In genomic region chr14:63562414-63562813, GRCh38 we compare ENCODE assay signal across 23 cellular contexts. TPM values are rescaled to one million over a fixed set of nuclear protein-coding genes. Genes with fewer than 3 reads are reported as not detected.
A peak's percentile ranks its signal among the peaks of the same experiment; 100 is the strongest.
DNase-seq lines count a peak whose midpoint lies in the region; ATAC-seq, FAIRE-seq and TF ChIP-seq lines count a peak whose summit lies in the region.
"Had no signal": no experiment of that assay in that cellular context is flagged by ENCODE, and none has a peak within 500 bp of the region (broad histone marks: within the 10 kb centered on the region; RNA-seq: fewer than 3 reads in every experiment).

No MANE protein-coding gene starts in this region.

- no peaks in the 10 kb centered on the region for H3K9me3 ChIP-seq in H9 (ENCODE audit: control insufficient read depth, low read depth, low read length)
- H3K9me3 ChIP-seq in BE2C, result no peaks in the 10 kb centered on the region
- H3K9me3 ChIP-seq: BLaER1 treated with 17β-estradiol and CSF1 and Interleukin-3, amounts not matched to agents 10 nM and 100 nM; SJCRH30 had no signal

- no peaks in the 10 kb centered on the region for H3K36me3 ChIP-seq in bronchial epithelial cell (ENCODE audit: control insufficient read depth, insufficient read depth, low read length)
- H3K36me3 ChIP-seq in BE2C, result no peaks in the 10 kb centered on the region
- H3K36me3 ChIP-seq: BLaER1 treated with 17β-estradiol and CSF1 and Interleukin-3, amounts not matched to agents 10 nM and 100 nM; SJCRH30 had no signal

- H3K9ac ChIP-seq in H9 (ENCODE audit: extremely low read depth, insufficient read length, low read length), result no peak overlapping the region
- H3K9ac ChIP-seq: BLaER1 treated with 17β-estradiol and CSF1 and Interleukin-3, amounts not matched to agents 10 nM and 100 nM had no signal

- H2BK12ac ChIP-seq in H9 (ENCODE audit: insufficient read length, low read depth, low read length), result no peak overlapping the region

- FAIRE-seq in H54 (lab: Jason Lieb, UNC), result peak; percentile 57
- no peak for FAIRE-seq in bronchial epithelial cell (lab: Jason Lieb, UNC)
- FAIRE-seq: D721Med, GM12892, GM18507, H1, HepG2 had no signal

- no peak overlapping the region for H2BK120ac ChIP-seq in H9 (ENCODE audit: low read depth, low read length, poor library complexity, severe bottlenecking)

- no peak for TF ChIP-seq POLR2A in H54 (IDR thresholded peaks at IDR 0.05; ENCODE audit: low read depth, low read length)

- H3K14ac ChIP-seq in H9 (ENCODE audit: insufficient read depth, low read length), result no peak overlapping the region

- no peaks in the 10 kb centered on the region for H3K9me3 Mint-ChIP-seq in H9
- H3K9me3 Mint-ChIP-seq: CD8-positive, alpha-beta T cell had no signal

- no peaks in the 10 kb centered on the region for H3K4me1 Mint-ChIP-seq in H9

- H3K36me3 Mint-ChIP-seq in H9 (ENCODE audit: insufficient read depth in 1 of 3, low read depth in 3 of 3), result no peaks in the 10 kb centered on the region
- H3K36me3 Mint-ChIP-seq: CD8-positive, alpha-beta T cell had no signal

- no peak overlapping the region for H2AK5ac ChIP-seq in H9 (ENCODE audit: insufficient read length, low read length)

- H3K27ac Mint-ChIP-seq in H9, result no peak overlapping the region
- H3K27ac Mint-ChIP-seq: CD8-positive, alpha-beta T cell had no signal

- no peak overlapping the region for H4K5ac ChIP-seq in H9 (ENCODE audit: insufficient read length, low read depth, low read length)

- H3K27me3 ChIP-seq in bronchial epithelial cell (ENCODE audit: control insufficient read depth, insufficient read depth, low read length) (no peaks in the 10 kb centered on the region), H9 (ENCODE audit: insufficient read depth, low read length) (no peaks in the 10 kb centered on the region), BE2C (no peaks in the 10 kb centered on the region)
- H3K27me3 ChIP-seq: BLaER1 treated with 17β-estradiol and CSF1 and Interleukin-3, amounts not matched to agents 10 nM and 100 nM; SJCRH30 had no signal

- H2BK5ac ChIP-seq in H9 (ENCODE audit: insufficient read length, low read length), result no peak overlapping the region

- H3K4me1 ChIP-seq in H9 (ENCODE audit: insufficient read depth, low read length) (no peaks in the 10 kb centered on the region), BE2C (peaks cover 3% of the 10 kb centered on the region)
- H3K4me1 ChIP-seq: SJCRH30 had no signal

- no peaks in the 10 kb centered on the region for H3K79me2 ChIP-seq in H9 (ENCODE audit: insufficient read depth, low read length)

- no peaks in the 10 kb centered on the region for H3K79me1 ChIP-seq in H9 (ENCODE audit: insufficient read depth, low read depth, low read length, poor library complexity, severe bottlenecking)

- no peak for DNase-seq in H54 (ENCODE audit: insufficient read length, low spot score)
- peak; percentile 84 for DNase-seq in NCI-H226
- peak; percentile 50 for DNase-seq in bronchial epithelial cell (ENCODE audit: low read depth)
- peak; percentile 50 for DNase-seq in iris pigment epithelial cell (ENCODE audit: low read depth)
- no peak for DNase-seq in H9
- no peak for DNase-seq in BE2C
- DNase-seq: CD8-positive, alpha-beta T cell; DMS79; KBM-7; NCI-H1092 treated with DMSO at 0.1 percent for 48 hours; NCI-H146; NCI-H2029 treated with DMSO at 0.1 percent for 48 hours; NCI-H510A; NCI-H774; SJCRH30 had no signal

- TF ChIP-seq CTCF in bronchial epithelial cell (IDR thresholded peaks at IDR 0.05; ENCODE audit: insufficient read depth, low read length, severe bottlenecking) (no peak), H9 (conservative IDR thresholded peaks at IDR 0.05) (no peak), BE2C (IDR thresholded peaks at IDR 0.05; ENCODE audit: low read depth, low read length) (no peak)

- no peak overlapping the region for H4K8ac ChIP-seq in H9 (replicated peaks; ENCODE audit: insufficient read length, low read depth, low read length)

- no peaks in the 10 kb centered on the region for H3K23me2 ChIP-seq in H9 (ENCODE audit: insufficient read length, low read depth, low read length, poor library complexity, severe bottlenecking)

- H2BK20ac ChIP-seq in H9 (ENCODE audit: low read depth, low read length, poor library complexity, severe bottlenecking), result no peak overlapping the region

- H3K23ac ChIP-seq in H9 (ENCODE audit: insufficient read length, low read depth, low read length), result no peak overlapping the region

- H3K27me3 Mint-ChIP-seq in H9 (ENCODE audit: low read depth), result peaks cover 3% of the 10 kb centered on the region; the same call in 1 of the 2 replicates

- H3T11ph ChIP-seq in H9 (ENCODE audit: low read length), result no peak overlapping the region

- no peak overlapping the region for H3K4me3 Mint-ChIP-seq in H9
- H3K4me3 Mint-ChIP-seq: CD8-positive, alpha-beta T cell had no signal

- no peak overlapping the region for H3K4ac ChIP-seq in H9 (ENCODE audit: low read depth, low read length)

- no peak overlapping the region for H3K56ac ChIP-seq in H9 (ENCODE audit: insufficient read length, low read depth, low read length)

- H2BK15ac ChIP-seq in H9 (ENCODE audit: low read depth, low read length), result no peak overlapping the region

- no peak overlapping the region for H3K27ac ChIP-seq in H9 (ENCODE audit: insufficient read length, low read depth, low read length)
- H3K27ac ChIP-seq: BLaER1 treated with 17β-estradiol and CSF1 and Interleukin-3, amounts not matched to agents 10 nM and 100 nM; RWPE1; SJCRH30 had no signal

- no peak overlapping the region for H3K18ac ChIP-seq in H9 (ENCODE audit: insufficient read length, low read depth, low read length)

- no CpG with 5 or more reads among the region's 3 CpGs for WGBS in H9 (ENCODE audit: extremely low coverage, insufficient read length, low lambda C conversion rate)

- no peak overlapping the region for H3K4me2 ChIP-seq in H9 (ENCODE audit: insufficient read depth, insufficient read length, low read length)

- no peaks in the 10 kb centered on the region for H4K20me1 ChIP-seq in H9 (ENCODE audit: control insufficient read depth, insufficient read depth, insufficient read length)
- H4K20me1 ChIP-seq: BLaER1 treated with 17β-estradiol and CSF1 and Interleukin-3, amounts not matched to agents 10 nM and 100 nM had no signal

- H3K4me3 ChIP-seq in bronchial epithelial cell (ENCODE audit: low read depth, low read length) (no peak overlapping the region), BE2C (ENCODE audit: low read depth, low read length) (no peak overlapping the region)
- H3K4me3 ChIP-seq: BLaER1 treated with 17β-estradiol and CSF1 and Interleukin-3, amounts not matched to agents 10 nM and 100 nM; SJCRH30 had no signal

- H4K91ac ChIP-seq in H9 (ENCODE audit: insufficient read length, low read depth, low read length), result no peak overlapping the region

- H2AFZ ChIP-seq in H9 (ENCODE audit: low read length), result no peak overlapping the region

- ATAC-seq in GM18868 (IDR thresholded peaks at IDR 0.05; ENCODE audit: unreplicated experiment), result no peak
- ATAC-seq: CD8-positive, alpha-beta T cell; HepG2 had no signal

RNA-seq across cellular contexts. Expression of gene PPP2R5E, which starts 19.2 kb away (rescaled TPM):
- total RNA-seq in bronchial epithelial cell (11.6 and 14.5 TPM in 2 replicates), H9 (2021) (63.0 and 65.8 TPM in 2 replicates)
- polyA plus RNA-seq in BE2C (2012; ENCODE audit: insufficient read depth, insufficient read length, low read depth), result 14.7 TPM

Comparison
In these comparisons a context has a peak if more than half of its experiments do, and no peak if none do; other contexts are left out.
1. DNase-seq: peak in NCI-H226 (single experiment), bronchial epithelial cell (single experiment) and iris pigment epithelial cell (single experiment); none in H54 (single experiment), H9 (single experiment) and BE2C (single experiment).